ENCODE assay signal across 9 cellular contexts in the genomic region with DNA sequence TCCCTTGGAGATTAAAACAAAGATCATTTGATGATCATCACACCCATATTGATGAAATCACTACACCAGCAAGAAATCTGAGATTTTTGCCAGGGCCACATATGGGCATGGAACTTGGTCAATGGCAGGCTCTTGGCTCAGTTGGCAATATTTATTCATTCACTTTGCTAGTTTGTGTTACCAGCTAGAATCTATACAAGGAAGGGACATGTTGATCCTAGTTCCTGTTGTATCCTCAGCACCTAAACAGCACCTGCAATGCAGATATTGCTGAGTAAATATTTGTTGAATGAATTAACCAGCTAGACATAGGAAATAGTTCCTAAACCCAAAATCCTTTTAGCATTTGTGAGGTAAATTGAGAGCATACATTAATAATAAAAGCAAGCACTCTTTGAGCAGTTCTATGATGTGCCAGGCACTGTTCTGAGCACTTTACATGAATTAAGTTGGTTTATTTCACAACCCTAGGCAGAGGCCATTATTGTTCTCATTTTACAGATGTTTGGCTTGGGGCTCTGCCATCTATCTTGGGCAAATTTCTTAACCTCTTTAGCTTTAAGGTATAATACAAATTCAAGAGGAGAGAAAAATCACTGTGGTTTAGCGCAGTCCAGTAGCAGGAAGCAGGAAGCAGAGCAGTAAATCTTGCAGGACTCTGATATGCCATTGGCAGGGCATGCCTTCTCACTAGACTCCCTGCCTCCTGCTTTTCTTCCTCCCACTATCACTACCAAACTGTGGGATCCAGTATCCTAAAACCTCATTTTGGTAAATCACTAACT. TPM values are rescaled to one million over a fixed set of nuclear protein-coding genes. Genes with fewer than 3 reads are reported as not detected.
DNase-seq lines count a peak whose midpoint lies in the region; ATAC-seq lines count a peak whose summit lies in the region.
"Had no signal": no experiment of that assay in that cellular context is flagged by ENCODE, and none has a peak within 500 bp of the region (broad histone marks: within the 10 kb centered on the region; RNA-seq: fewer than 3 reads in every experiment).

No MANE protein-coding gene starts in this region.

- CTCF ChIA-PET in activated CD8-positive, alpha-beta memory T cell treated with anti-CD3 and anti-CD28 coated beads, Interleukin-2, amount 10 ng/mL, durations not matched to agents 7 days and 5 days (lab: Charles Lee): interaction anchor here (1.3 to 4.8 kb wide), 3 partner anchors 31 to 424 kb away, joined by 3 to 21 read pairs (median 6); a partner anchor contains a TSS
- CTCF ChIA-PET in T-cell (lab: Charles Lee): interaction anchor here in 1 of 2 donors (1.1 kb wide), 1 partner anchor 25 kb away, joined by 3 read pairs; no protein-coding TSS in a partner anchor

- H3K4me3 Mint-ChIP-seq in activated CD8-positive, alpha-beta memory T cell treated with anti-CD3 and anti-CD28 coated beads, Interleukin-2, amount 10 ng/mL, durations not matched to agents 7 days and 5 days: peak overlapping the region; percentile 87
- peak overlapping the region; percentile 92 to 94 (median 92) for H3K4me3 Mint-ChIP-seq in T-cell

- no peak for ATAC-seq in activated CD8-positive, alpha-beta memory T cell treated with anti-CD3 and anti-CD28 coated beads, Interleukin-2, amount 10 ng/mL, durations not matched to agents 7 days and 5 days
- ATAC-seq in T-cell (replicated peaks in 1 of 4): no peak
- ATAC-seq in GM18867 (IDR thresholded peaks at IDR 0.05; ENCODE audit: unreplicated experiment): no peak
- no peak for ATAC-seq in HG03097 (IDR thresholded peaks at IDR 0.05; ENCODE audit: low FRiP score, unreplicated experiment)

- POLR2A ChIA-PET in T-cell (lab: Charles Lee): no interaction called here

- peaks cover 41% of the 10 kb centered on the region for H3K4me1 Mint-ChIP-seq in activated CD8-positive, alpha-beta memory T cell treated with anti-CD3 and anti-CD28 coated beads, Interleukin-2, amount 10 ng/mL, durations not matched to agents 7 days and 5 days
- peaks cover 50 to 58% (median 50%) of the 10 kb centered on the region in 3 donors for H3K4me1 Mint-ChIP-seq in T-cell

- H3K36me3 Mint-ChIP-seq in activated CD8-positive, alpha-beta memory T cell treated with anti-CD3 and anti-CD28 coated beads, Interleukin-2, amount 10 ng/mL, durations not matched to agents 7 days and 5 days: peaks cover 16% of the 10 kb centered on the region
- H3K36me3 Mint-ChIP-seq in T-cell: peaks cover 32% of the 10 kb centered on the region

- no peaks in the 10 kb centered on the region for H3K9me3 Mint-ChIP-seq in activated CD8-positive, alpha-beta memory T cell treated with anti-CD3 and anti-CD28 coated beads, Interleukin-2, amount 10 ng/mL, durations not matched to agents 7 days and 5 days (ENCODE audit: low read depth)
- peaks cover 0 to 7% (median 0%) of the 10 kb centered on the region in 3 donors for H3K9me3 Mint-ChIP-seq in T-cell

- H3K27ac Mint-ChIP-seq in activated CD8-positive, alpha-beta memory T cell treated with anti-CD3 and anti-CD28 coated beads, Interleukin-2, amount 10 ng/mL, durations not matched to agents 7 days and 5 days: no peak overlapping the region
- peak overlapping the region; percentile 86 to 93 for H3K27ac Mint-ChIP-seq in T-cell

- H3K27me3 Mint-ChIP-seq in activated CD8-positive, alpha-beta memory T cell treated with anti-CD3 and anti-CD28 coated beads, Interleukin-2, amount 10 ng/mL, durations not matched to agents 7 days and 5 days: no peaks in the 10 kb centered on the region
- no peaks in the 10 kb centered on the region for H3K27me3 Mint-ChIP-seq in T-cell

- no peak for DNase-seq in activated CD8-positive, alpha-beta memory T cell treated with anti-CD3 and anti-CD28 coated beads, Interleukin-2, amount 10 ng/mL, durations not matched to agents 7 days and 5 days
- no peak for DNase-seq in activated CD8-positive, alpha-beta memory T cell treated with anti-CD3 and anti-CD28 coated beads, Interleukin-2, amount 50 U/mL, for 48 hours
- DNase-seq in T-cell (no peak), glomerular visceral epithelial cell (ENCODE audit: extremely low spot score) (peak; percentile 19), stromal cell of bone marrow (ENCODE audit: low read depth) (peak; percentile 36), NCI-H187 treated with DMSO at 0.1 percent for 48 hours (lab: John Stamatoyannopoulos, UW) (no peak)
- DNase-seq: stimulated activated naive CD4-positive, alpha-beta T cell had no signal

RNA-seq across cellular contexts. Expression of a gene that starts 1.6 kb away (rescaled TPM):
- total RNA-seq in activated CD8-positive, alpha-beta memory T cell treated with anti-CD3 and anti-CD28 coated beads, Interleukin-2, amount 10 ng/mL, durations not matched to agents 7 days and 5 days: 10 to 100 TPM; 14.9 to 15.9 TPM
- total RNA-seq in T-cell: 10 to 100 TPM in 3 of 5 donors, 1 to 10 TPM in 2; 7.6 to 22.0 (median 17.4) TPM

RNA-seq across cellular contexts. Expression of a gene that starts 12.6 kb away (rescaled TPM):
- total RNA-seq in activated CD8-positive, alpha-beta memory T cell treated with anti-CD3 and anti-CD28 coated beads, Interleukin-2, amount 10 ng/mL, durations not matched to agents 7 days and 5 days: not detected
- total RNA-seq in T-cell: not detected

RNA-seq across cellular contexts. Expression of a gene that starts 24.9 kb away (rescaled TPM):
- not detected for total RNA-seq in activated CD8-positive, alpha-beta memory T cell treated with anti-CD3 and anti-CD28 coated beads, Interleukin-2, amount 10 ng/mL, durations not matched to agents 7 days and 5 days
- not detected for total RNA-seq in T-cell

RNA-seq across cellular contexts. Expression of a gene that starts 30.9 kb away (rescaled TPM):
- not detected for total RNA-seq in activated CD8-positive, alpha-beta memory T cell treated with anti-CD3 and anti-CD28 coated beads, Interleukin-2, amount 10 ng/mL, durations not matched to agents 7 days and 5 days
- total RNA-seq in T-cell: not detected

RNA-seq across cellular contexts. Expression of a gene that starts 37.4 kb away (rescaled TPM):
- not detected for total RNA-seq in activated CD8-positive, alpha-beta memory T cell treated with anti-CD3 and anti-CD28 coated beads, Interleukin-2, amount 10 ng/mL, durations not matched to agents 7 days and 5 days
- not detected for total RNA-seq in T-cell

Comparison
In these comparisons a context has a peak if more than half of its experiments do, and no peak if none do; other contexts are left out.
1. DNase-seq: peak in glomerular visceral epithelial cell (single experiment) and stromal cell of bone marrow (single experiment); none in activated CD8-positive, alpha-beta memory T cell treated with anti-CD3 and anti-CD28 coated beads, Interleukin-2, amount 10 ng/mL, durations not matched to agents 7 days and 5 days (single experiment), activated CD8-positive, alpha-beta memory T cell treated with anti-CD3 and anti-CD28 coated beads, Interleukin-2, amount 50 U/mL, for 48 hours (single experiment), T-cell (0 of 34) and NCI-H187 treated with DMSO at 0.1 percent for 48 hours (single experiment).